Comparison of ENCODE assay signal across 8 cellular contexts in genomic region chr20:13220194-13220856, GRCh38. TPM values are rescaled to one million over a fixed set of nuclear protein-coding genes. Genes with fewer than 3 reads are reported as not detected.
DNase-seq lines count a peak whose midpoint lies in the region; ATAC-seq, FAIRE-seq and TF ChIP-seq lines count a peak whose summit lies in the region.

No MANE protein-coding gene starts in this region.

- peak; percentile 29 for TF ChIP-seq POLR2A in right lobe of liver (IDR thresholded peaks at IDR 0.05)

- DNase-seq in NCI-H748 (lab: John Stamatoyannopoulos, UW; ENCODE audit: unreplicated experiment) (peak; percentile 83), NCI-H748 treated with DMSO at 0.1 percent for 48 hours (lab: John Stamatoyannopoulos, UW) (no peak), WERI-Rb-1 (peak; percentile 52), dermis blood vessel endothelial cell (peak; percentile 50), right lobe of liver (peak; percentile 82 to 90 (median 85)), HTR-8/SVneo (ENCODE audit: insufficient read length, low spot score) (no peak), Karpas-422 (no peak)
- peak in 2 of 3 experiments; percentile 12 to 36 for DNase-seq in stimulated activated CD4-positive, alpha-beta T cell treated with anti-CD3 and anti-CD28 coated beads, TNF-alpha, amount 100 ng/mL, for 24 hours (ENCODE audit: low read depth in 3 of 3)

- H3K9me3 ChIP-seq in WERI-Rb-1 (ENCODE audit: severe bottlenecking), result no peaks in the 10 kb centered on the region
- no peaks in the 10 kb centered on the region for H3K9me3 ChIP-seq in right lobe of liver
- no peaks in the 10 kb centered on the region; the same call in 1 of the 2 replicates for H3K9me3 ChIP-seq in Karpas-422 (ENCODE audit: low read length)

- H3K36me3 ChIP-seq in WERI-Rb-1 (no peaks in the 10 kb centered on the region), right lobe of liver (no peaks in the 10 kb centered on the region), Karpas-422 (ENCODE audit: insufficient read depth, low read length) (no peaks in the 10 kb centered on the region)

- peaks cover 0 to 25% (median 11%) of the 10 kb centered on the region in 4 donors for H3K4me1 ChIP-seq in right lobe of liver
- no peaks in the 10 kb centered on the region for H3K4me1 ChIP-seq in Karpas-422 (ENCODE audit: low read length)

- H3K27ac ChIP-seq in WERI-Rb-1 (no peak overlapping the region), right lobe of liver (peak overlapping the region in 2 of 3 donors; percentile 44 to 63), Karpas-422 (ENCODE audit: low read length) (no peak overlapping the region)

- intact Hi-C loops in right lobe of liver (cut with DNase I), result no loop called here

- FAIRE-seq in HTR-8/SVneo (lab: Jason Lieb, UNC), result no peak

- H3K27me3 ChIP-seq in WERI-Rb-1 (ENCODE audit: insufficient read depth, low read depth, severe bottlenecking), result peaks cover 31% of the 10 kb centered on the region
- no peaks in the 10 kb centered on the region for H3K27me3 ChIP-seq in right lobe of liver
- no peaks in the 10 kb centered on the region for H3K27me3 ChIP-seq in Karpas-422 (ENCODE audit: low read length)

- H3K9me2 ChIP-seq in Karpas-422 (replicated peaks; ENCODE audit: insufficient read depth, low read length), result no peaks in the 10 kb centered on the region

- no peak overlapping the region for H3K9ac ChIP-seq in Karpas-422 (ENCODE audit: low read length)

- no peak for TF ChIP-seq CTCF in WERI-Rb-1 (IDR thresholded peaks at IDR 0.05; ENCODE audit: low read depth, low read length)
- TF ChIP-seq CTCF in right lobe of liver (IDR thresholded peaks at IDR 0.05), result no peak

- no peak overlapping the region for H3K4me2 ChIP-seq in Karpas-422 (ENCODE audit: low read depth, low read length, poor library complexity, severe bottlenecking)

- H3K4me3 ChIP-seq in WERI-Rb-1 (ENCODE audit: low read depth, low read length) (peak overlapping the region; percentile 44), right lobe of liver (peak overlapping the region; percentile 48 to 70 (median 63)), Karpas-422 (ENCODE audit: low read length) (no peak overlapping the region)

- ATAC-seq in right lobe of liver, result peak; percentile 69 to 87 (median 82)

- WGBS in right lobe of liver (ENCODE audit: insufficient coverage, low coverage, low lambda C conversion rate, missing lambda C conversion rate), result 2% methylated on average over 26 of the region's 63 CpGs

- no peak overlapping the region for H2AFZ ChIP-seq in Karpas-422 (ENCODE audit: low read length)

- no peaks in the 10 kb centered on the region for H4K20me1 ChIP-seq in Karpas-422 (ENCODE audit: insufficient read depth, low read depth, low read length)

- H3K79me2 ChIP-seq in Karpas-422 (ENCODE audit: low read length), result no peaks in the 10 kb centered on the region

RNA-seq across cellular contexts. Expression of gene ISM1, which starts 0.7 kb away (rescaled TPM):
- total RNA-seq in dermis blood vessel endothelial cell (0.09 and 0.17 TPM in 2 replicates), right lobe of liver (1 to 10 TPM; 2.1 to 5.5 (median 3.2) TPM)
- not detected in 2 replicates for total RNA-seq in Karpas-422 (2014; rRNA removed; shearing (Covaris generic); ENCODE audit: low replicate concordance)

Comparison
In these comparisons a context has a peak if more than half of its experiments do, and no peak if none do; other contexts are left out.
1. DNase-seq: peak in NCI-H748 (single experiment), WERI-Rb-1 (single experiment), dermis blood vessel endothelial cell (single experiment), right lobe of liver (3 of 3) and stimulated activated CD4-positive, alpha-beta T cell treated with anti-CD3 and anti-CD28 coated beads, TNF-alpha, amount 100 ng/mL, for 24 hours (2 of 3); none in NCI-H748 treated with DMSO at 0.1 percent for 48 hours (single experiment), HTR-8/SVneo (single experiment) and Karpas-422 (single experiment).
2. H3K27ac ChIP-seq: peak in right lobe of liver (2 of 3); none in WERI-Rb-1 (single experiment) and Karpas-422 (single experiment).